1 cellular context compared by ENCODE assay signal in genomic region chr1:112849425-112849966, GRCh38.
TF ChIP-seq lines count a peak whose summit lies in the region.

No MANE protein-coding gene starts in this region.

TF ChIP-seq in WTC11, 78 proteins besides CTCF, POLR2A, EP300 and RAD21 (continued from another document):
- no peak for TF ChIP-seq PREB (CRISPR knock-in tag; IDR thresholded peaks at IDR 0.05; ENCODE audit: borderline replicate concordance)
- TF ChIP-seq ZNF121 (CRISPR knock-in tag; IDR thresholded peaks at IDR 0.05) = 0 out of 2 replicates have a peak, but pooled peaks have one; percentile 29
- TF ChIP-seq, protein P1, sequence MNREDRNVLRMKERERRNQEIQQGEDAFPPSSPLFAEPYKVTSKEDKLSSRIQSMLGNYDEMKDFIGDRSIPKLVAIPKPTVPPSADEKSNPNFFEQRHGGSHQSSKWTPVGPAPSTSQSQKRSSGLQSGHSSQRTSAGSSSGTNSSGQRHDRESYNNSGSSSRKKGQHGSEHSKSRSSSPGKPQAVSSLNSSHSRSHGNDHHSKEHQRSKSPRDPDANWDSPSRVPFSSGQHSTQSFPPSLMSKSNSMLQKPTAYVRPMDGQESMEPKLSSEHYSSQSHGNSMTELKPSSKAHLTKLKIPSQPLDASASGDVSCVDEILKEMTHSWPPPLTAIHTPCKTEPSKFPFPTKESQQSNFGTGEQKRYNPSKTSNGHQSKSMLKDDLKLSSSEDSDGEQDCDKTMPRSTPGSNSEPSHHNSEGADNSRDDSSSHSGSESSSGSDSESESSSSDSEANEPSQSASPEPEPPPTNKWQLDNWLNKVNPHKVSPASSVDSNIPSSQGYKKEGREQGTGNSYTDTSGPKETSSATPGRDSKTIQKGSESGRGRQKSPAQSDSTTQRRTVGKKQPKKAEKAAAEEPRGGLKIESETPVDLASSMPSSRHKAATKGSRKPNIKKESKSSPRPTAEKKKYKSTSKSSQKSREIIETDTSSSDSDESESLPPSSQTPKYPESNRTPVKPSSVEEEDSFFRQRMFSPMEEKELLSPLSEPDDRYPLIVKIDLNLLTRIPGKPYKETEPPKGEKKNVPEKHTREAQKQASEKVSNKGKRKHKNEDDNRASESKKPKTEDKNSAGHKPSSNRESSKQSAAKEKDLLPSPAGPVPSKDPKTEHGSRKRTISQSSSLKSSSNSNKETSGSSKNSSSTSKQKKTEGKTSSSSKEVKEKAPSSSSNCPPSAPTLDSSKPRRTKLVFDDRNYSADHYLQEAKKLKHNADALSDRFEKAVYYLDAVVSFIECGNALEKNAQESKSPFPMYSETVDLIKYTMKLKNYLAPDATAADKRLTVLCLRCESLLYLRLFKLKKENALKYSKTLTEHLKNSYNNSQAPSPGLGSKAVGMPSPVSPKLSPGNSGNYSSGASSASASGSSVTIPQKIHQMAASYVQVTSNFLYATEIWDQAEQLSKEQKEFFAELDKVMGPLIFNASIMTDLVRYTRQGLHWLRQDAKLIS (CRISPR knock-in tag; IDR thresholded peaks at IDR 0.05; ENCODE audit: borderline replicate concordance) = peak; percentile 82; the same call in 1 of the 2 replicates
- TF ChIP-seq MXD4 (CRISPR knock-in tag; IDR thresholded peaks at IDR 0.05; ENCODE audit: borderline replicate concordance) = no peak
- no peak for TF ChIP-seq OVOL2 (CRISPR knock-in tag; IDR thresholded peaks at IDR 0.05; ENCODE audit: borderline replicate concordance)
- TF ChIP-seq, protein P2, sequence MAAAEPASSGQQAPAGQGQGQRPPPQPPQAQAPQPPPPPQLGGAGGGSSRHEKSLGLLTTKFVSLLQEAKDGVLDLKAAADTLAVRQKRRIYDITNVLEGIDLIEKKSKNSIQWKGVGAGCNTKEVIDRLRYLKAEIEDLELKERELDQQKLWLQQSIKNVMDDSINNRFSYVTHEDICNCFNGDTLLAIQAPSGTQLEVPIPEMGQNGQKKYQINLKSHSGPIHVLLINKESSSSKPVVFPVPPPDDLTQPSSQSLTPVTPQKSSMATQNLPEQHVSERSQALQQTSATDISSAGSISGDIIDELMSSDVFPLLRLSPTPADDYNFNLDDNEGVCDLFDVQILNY (CRISPR knock-in tag; IDR thresholded peaks at IDR 0.05) = peak; percentile 73; the same call in 1 of the 2 replicates
- 0 out of 2 replicates have a peak, but pooled peaks have one; percentile 53 for TF ChIP-seq STAT6 (CRISPR knock-in tag; conservative IDR thresholded peaks at IDR 0.05; ENCODE audit: low read depth)
- TF ChIP-seq NR2C2 (CRISPR knock-in tag; IDR thresholded peaks at IDR 0.05) = peak; percentile 74
- no peak for TF ChIP-seq ZNF396 (CRISPR knock-in tag; IDR thresholded peaks at IDR 0.05; ENCODE audit: borderline replicate concordance)
- peak; percentile 57 for TF ChIP-seq USF2 (CRISPR knock-in tag; IDR thresholded peaks at IDR 0.05)
- peak; percentile 93 for TF ChIP-seq ARID4B (CRISPR knock-in tag; IDR thresholded peaks at IDR 0.05; ENCODE audit: borderline replicate concordance)
- TF ChIP-seq FOXK1 (CRISPR knock-in tag; IDR thresholded peaks at IDR 0.05) = no peak; the same call in 1 of the 2 replicates
- TF ChIP-seq IRF1 (CRISPR knock-in tag; IDR thresholded peaks at IDR 0.05) = peak; percentile 65; the same call in 1 of the 2 replicates
- TF ChIP-seq ZNF138 (CRISPR knock-in tag; conservative IDR thresholded peaks at IDR 0.05) = peak; percentile 73; the same call in 1 of the 2 replicates
- TF ChIP-seq ZBTB21 (CRISPR knock-in tag; IDR thresholded peaks at IDR 0.05; ENCODE audit: borderline replicate concordance) = peak; percentile 53; the same call in 1 of the 2 replicates
- no peak for TF ChIP-seq ZNF416 (CRISPR knock-in tag; IDR thresholded peaks at IDR 0.05)
- TF ChIP-seq, protein P3, sequence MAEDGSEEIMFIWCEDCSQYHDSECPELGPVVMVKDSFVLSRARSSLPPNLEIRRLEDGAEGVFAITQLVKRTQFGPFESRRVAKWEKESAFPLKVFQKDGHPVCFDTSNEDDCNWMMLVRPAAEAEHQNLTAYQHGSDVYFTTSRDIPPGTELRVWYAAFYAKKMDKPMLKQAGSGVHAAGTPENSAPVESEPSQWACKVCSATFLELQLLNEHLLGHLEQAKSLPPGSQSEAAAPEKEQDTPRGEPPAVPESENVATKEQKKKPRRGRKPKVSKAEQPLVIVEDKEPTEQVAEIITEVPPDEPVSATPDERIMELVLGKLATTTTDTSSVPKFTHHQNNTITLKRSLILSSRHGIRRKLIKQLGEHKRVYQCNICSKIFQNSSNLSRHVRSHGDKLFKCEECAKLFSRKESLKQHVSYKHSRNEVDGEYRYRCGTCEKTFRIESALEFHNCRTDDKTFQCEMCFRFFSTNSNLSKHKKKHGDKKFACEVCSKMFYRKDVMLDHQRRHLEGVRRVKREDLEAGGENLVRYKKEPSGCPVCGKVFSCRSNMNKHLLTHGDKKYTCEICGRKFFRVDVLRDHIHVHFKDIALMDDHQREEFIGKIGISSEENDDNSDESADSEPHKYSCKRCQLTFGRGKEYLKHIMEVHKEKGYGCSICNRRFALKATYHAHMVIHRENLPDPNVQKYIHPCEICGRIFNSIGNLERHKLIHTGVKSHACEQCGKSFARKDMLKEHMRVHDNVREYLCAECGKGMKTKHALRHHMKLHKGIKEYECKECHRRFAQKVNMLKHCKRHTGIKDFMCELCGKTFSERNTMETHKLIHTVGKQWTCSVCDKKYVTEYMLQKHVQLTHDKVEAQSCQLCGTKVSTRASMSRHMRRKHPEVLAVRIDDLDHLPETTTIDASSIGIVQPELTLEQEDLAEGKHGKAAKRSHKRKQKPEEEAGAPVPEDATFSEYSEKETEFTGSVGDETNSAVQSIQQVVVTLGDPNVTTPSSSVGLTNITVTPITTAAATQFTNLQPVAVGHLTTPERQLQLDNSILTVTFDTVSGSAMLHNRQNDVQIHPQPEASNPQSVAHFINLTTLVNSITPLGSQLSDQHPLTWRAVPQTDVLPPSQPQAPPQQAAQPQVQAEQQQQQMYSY (CRISPR knock-in tag; IDR thresholded peaks at IDR 0.05) = no peak
- no peak for TF ChIP-seq HMGA2 (CRISPR knock-in tag; IDR thresholded peaks at IDR 0.05)
- TF ChIP-seq, protein P4, sequence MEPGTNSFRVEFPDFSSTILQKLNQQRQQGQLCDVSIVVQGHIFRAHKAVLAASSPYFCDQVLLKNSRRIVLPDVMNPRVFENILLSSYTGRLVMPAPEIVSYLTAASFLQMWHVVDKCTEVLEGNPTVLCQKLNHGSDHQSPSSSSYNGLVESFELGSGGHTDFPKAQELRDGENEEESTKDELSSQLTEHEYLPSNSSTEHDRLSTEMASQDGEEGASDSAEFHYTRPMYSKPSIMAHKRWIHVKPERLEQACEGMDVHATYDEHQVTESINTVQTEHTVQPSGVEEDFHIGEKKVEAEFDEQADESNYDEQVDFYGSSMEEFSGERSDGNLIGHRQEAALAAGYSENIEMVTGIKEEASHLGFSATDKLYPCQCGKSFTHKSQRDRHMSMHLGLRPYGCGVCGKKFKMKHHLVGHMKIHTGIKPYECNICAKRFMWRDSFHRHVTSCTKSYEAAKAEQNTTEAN (CRISPR knock-in tag; IDR thresholded peaks at IDR 0.05) = no peak
- TF ChIP-seq, protein P5, sequence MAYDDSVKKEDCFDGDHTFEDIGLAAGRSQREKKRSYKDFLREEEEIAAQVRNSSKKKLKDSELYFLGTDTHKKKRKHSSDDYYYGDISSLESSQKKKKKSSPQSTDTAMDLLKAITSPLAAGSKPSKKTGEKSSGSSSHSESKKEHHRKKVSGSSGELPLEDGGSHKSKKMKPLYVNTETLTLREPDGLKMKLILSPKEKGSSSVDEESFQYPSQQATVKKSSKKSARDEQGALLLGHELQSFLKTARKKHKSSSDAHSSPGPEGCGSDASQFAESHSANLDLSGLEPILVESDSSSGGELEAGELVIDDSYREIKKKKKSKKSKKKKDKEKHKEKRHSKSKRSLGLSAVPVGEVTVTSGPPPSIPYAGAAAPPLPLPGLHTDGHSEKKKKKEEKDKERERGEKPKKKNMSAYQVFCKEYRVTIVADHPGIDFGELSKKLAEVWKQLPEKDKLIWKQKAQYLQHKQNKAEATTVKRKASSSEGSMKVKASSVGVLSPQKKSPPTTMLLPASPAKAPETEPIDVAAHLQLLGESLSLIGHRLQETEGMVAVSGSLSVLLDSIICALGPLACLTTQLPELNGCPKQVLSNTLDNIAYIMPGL (CRISPR knock-in tag; IDR thresholded peaks at IDR 0.05) = no peak
- no peak for TF ChIP-seq EMX1 (CRISPR knock-in tag; IDR thresholded peaks at IDR 0.05)
- TF ChIP-seq ATF3 (CRISPR knock-in tag; conservative IDR thresholded peaks at IDR 0.05) = no peak
- TF ChIP-seq ATF2 (CRISPR knock-in tag; IDR thresholded peaks at IDR 0.05; ENCODE audit: borderline replicate concordance, low read depth) = no peak
TF ChIP-seq in WTC11: peak in this region for 30.
